In the genomic region with DNA sequence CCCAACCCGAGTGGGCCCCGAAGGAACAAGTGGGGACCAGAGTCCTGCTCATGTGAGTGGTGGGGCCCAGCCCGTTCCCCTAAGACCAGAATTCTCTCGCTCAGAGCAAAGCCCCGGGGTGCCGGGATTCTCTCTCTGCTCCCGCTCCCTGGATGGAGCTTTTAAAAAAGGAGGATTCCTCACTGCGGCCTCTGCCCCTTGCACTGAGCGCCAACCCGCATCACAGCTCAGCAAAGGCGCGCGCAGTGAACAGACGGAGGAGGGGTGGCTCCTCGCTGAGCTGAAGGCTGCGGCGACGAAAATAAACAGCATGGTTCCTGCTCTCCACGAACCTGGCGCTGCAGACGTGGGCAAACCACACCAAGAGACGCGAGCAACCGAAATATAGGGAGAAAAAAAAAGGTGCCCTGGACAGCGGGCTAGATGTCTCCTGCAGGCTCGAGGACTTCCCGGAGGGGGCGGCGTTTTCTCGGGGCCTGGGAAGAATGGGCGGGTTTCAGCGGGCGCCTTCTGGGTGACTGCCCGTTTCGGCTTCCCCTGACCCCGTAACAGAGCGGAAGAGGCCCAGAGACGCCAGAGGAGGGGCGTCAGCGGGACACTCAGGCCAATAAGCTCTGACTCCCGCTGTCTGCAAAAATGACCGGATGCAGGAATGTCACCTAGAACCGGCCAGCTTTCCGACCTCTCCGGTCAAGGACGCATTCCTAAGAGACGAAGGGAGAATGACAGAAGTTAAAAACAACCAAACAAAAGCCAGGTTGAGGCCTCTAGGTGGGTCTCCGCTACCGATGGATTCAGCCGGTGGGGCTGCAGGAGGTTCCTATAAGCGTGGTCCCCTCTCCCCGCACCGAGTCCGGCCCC, we compare ENCODE assay signal across 9 cellular contexts. TPM values are rescaled to one million over a fixed set of nuclear protein-coding genes. Genes with fewer than 3 reads are reported as not detected.
DNase-seq lines count a peak whose midpoint lies in the region; ATAC-seq and TF ChIP-seq lines count a peak whose summit lies in the region.
"Had no signal": no experiment of that assay in that cellular context is flagged by ENCODE, and none has a peak within 500 bp of the region (broad histone marks: within the 10 kb centered on the region; RNA-seq: fewer than 3 reads in every experiment).

No MANE protein-coding gene starts in this region.

- H3K27ac ChIP-seq in effector memory CD4-positive, alpha-beta T cell (ENCODE audit: insufficient read depth, low read length, poor library complexity, severe bottlenecking), result peak overlapping the region; percentile 52

- 11 to 27% methylated on average over 53 to 54 of the region's 54 CpGs for WGBS in lower leg skin, 2 donors

- no peaks in the 10 kb centered on the region for H3K9me3 ChIP-seq in effector memory CD4-positive, alpha-beta T cell (ENCODE audit: control insufficient read depth, low read length)

- no peak for TF ChIP-seq CTCF in lower leg skin (IDR thresholded peaks at IDR 0.05)

- H3K4me3 ChIP-seq in effector memory CD4-positive, alpha-beta T cell (ENCODE audit: insufficient read depth, low read depth, low read length, poor library complexity, severe bottlenecking), result peak overlapping the region; percentile 31
- H3K4me3 ChIP-seq in lower leg skin (ENCODE audit: low read depth, poor library complexity, severe bottlenecking), result peak overlapping the region; percentile 1

- peak; percentile 10 to 21 for DNase-seq in stimulated activated CD4-positive, alpha-beta T cell treated with anti-CD3 and anti-CD28 coated beads, Interleukin-15, amount 100 ng/mL, for 1 hour (ENCODE audit: low read depth in 1 of 2, low spot score in 1 of 2)
- DNase-seq in stimulated activated CD4-positive, alpha-beta T cell treated with anti-CD3 and anti-CD28 coated beads, Interleukin-1b, Interleukin-23, amount 100 ng/mL, for 48 hours, result no peak
- peak; percentile 46 for DNase-seq in activated CD4-positive, alpha-beta T cell treated with anti-CD3 and anti-CD28 coated beads, Interleukin-2, amount 50 U/mL, for 1 hour
- peak in 2 of 3 donors; percentile 8 to 43 for DNase-seq in effector memory CD4-positive, alpha-beta T cell
- peak; percentile 80 to 97 for DNase-seq in lower leg skin (ENCODE audit: low spot score in 2 of 2)
- DNase-seq in stimulated activated CD8-positive, alpha-beta memory T cell treated with anti-CD3 and anti-CD28 coated beads, Interleukin-7, amount 100 ng/mL, for 1 hour (ENCODE audit: low read depth in 2 of 2), result peak; percentile 12 to 23
- no peak for DNase-seq in SHP77 (lab: John Stamatoyannopoulos, UW)

- intact Hi-C loops in lower leg skin (cut with DNase I; ENCODE audit: low total_unique reads), result loop anchor here (5.0 to 10.0 kb wide), 3 partner anchors 60 to 268 kb away; no protein-coding TSS in a partner anchor

- ATAC-seq in HG03342 (IDR thresholded peaks at IDR 0.05; ENCODE audit: unreplicated experiment), result no peak

- H3K27me3 ChIP-seq in effector memory CD4-positive, alpha-beta T cell (replicated peaks; ENCODE audit: control insufficient read depth, insufficient read depth, low read length, poor library complexity, severe bottlenecking), result no peaks in the 10 kb centered on the region

- peaks cover 11% of the 10 kb centered on the region for H3K36me3 ChIP-seq in effector memory CD4-positive, alpha-beta T cell (ENCODE audit: control insufficient read depth, insufficient read depth, low read length)

- H3K4me1 ChIP-seq in effector memory CD4-positive, alpha-beta T cell (ENCODE audit: control insufficient read depth, insufficient read depth, low read length, poor library complexity, severe bottlenecking), result peaks cover 3% of the 10 kb centered on the region

- no peak for TF ChIP-seq POLR2A in lower leg skin (IDR thresholded peaks at IDR 0.05)

RNA-seq across cellular contexts. Expression of gene KLF11, which starts 0.8 kb away (rescaled TPM):
- 10 to 100 TPM; 42.5 to 86.1 (median 61.2) TPM for total RNA-seq in lower leg skin

RNA-seq across cellular contexts. Expression of gene CYS1, which starts 37.7 kb away (rescaled TPM):
- total RNA-seq in lower leg skin, result under 1 TPM in 3 of 4 donors, not detected in 1; 0.25 to 0.98 (median 0.62) TPM
- total RNA-seq: activated naive CD4-positive, alpha-beta T cell treated with anti-CD3 and anti-CD28 coated beads, Interleukin-2, amount 50 U/mL, for 72 hours had no signal

Comparison
In these comparisons a context has a peak if more than half of its experiments do, and no peak if none do; other contexts are left out.
1. DNase-seq: peak in stimulated activated CD4-positive, alpha-beta T cell treated with anti-CD3 and anti-CD28 coated beads, Interleukin-15, amount 100 ng/mL, for 1 hour (2 of 2), activated CD4-positive, alpha-beta T cell treated with anti-CD3 and anti-CD28 coated beads, Interleukin-2, amount 50 U/mL, for 1 hour (single experiment), effector memory CD4-positive, alpha-beta T cell (2 of 3), lower leg skin (2 of 2) and stimulated activated CD8-positive, alpha-beta memory T cell treated with anti-CD3 and anti-CD28 coated beads, Interleukin-7, amount 100 ng/mL, for 1 hour (2 of 2); none in stimulated activated CD4-positive, alpha-beta T cell treated with anti-CD3 and anti-CD28 coated beads, Interleukin-1b, Interleukin-23, amount 100 ng/mL, for 48 hours (single experiment) and SHP77 (0 of 2).